In genomic region chr2:150681120-150681796, GRCh38 we compare ENCODE assay signal across 1 cellular context.
TF ChIP-seq lines count a peak whose summit lies in the region.

No MANE protein-coding gene starts in this region.

TF ChIP-seq in GM12878, 131 proteins besides CTCF, POLR2A, EP300 and RAD21:
- TF ChIP-seq CEBPZ (IDR thresholded peaks at IDR 0.05; ENCODE audit: low read depth, low read length) (no peak), RFX5 (IDR thresholded peaks at IDR 0.05; ENCODE audit: low read depth, low read length) (no peak), RELB (IDR thresholded peaks at IDR 0.05; ENCODE audit: low read depth) (no peak), USF2 (IDR thresholded peaks at IDR 0.05; ENCODE audit: borderline replicate concordance, low read depth, low read length) (no peak), MXI1 (IDR thresholded peaks at IDR 0.05; ENCODE audit: low read depth, low read length) (no peak), SREBF1 (IDR thresholded peaks at IDR 0.05; ENCODE audit: low read length) (no peak), LARP7 (IDR thresholded peaks at IDR 0.05) (no peak), BCL11A (IDR thresholded peaks at IDR 0.05; ENCODE audit: low read depth, low read length) (no peak), ZNF687 (IDR thresholded peaks at IDR 0.05) (no peak), BRCA1 (IDR thresholded peaks at IDR 0.05; ENCODE audit: low read depth, low read length) (no peak)
